ENCODE assay signal across 7 cellular contexts in the genomic region with DNA sequence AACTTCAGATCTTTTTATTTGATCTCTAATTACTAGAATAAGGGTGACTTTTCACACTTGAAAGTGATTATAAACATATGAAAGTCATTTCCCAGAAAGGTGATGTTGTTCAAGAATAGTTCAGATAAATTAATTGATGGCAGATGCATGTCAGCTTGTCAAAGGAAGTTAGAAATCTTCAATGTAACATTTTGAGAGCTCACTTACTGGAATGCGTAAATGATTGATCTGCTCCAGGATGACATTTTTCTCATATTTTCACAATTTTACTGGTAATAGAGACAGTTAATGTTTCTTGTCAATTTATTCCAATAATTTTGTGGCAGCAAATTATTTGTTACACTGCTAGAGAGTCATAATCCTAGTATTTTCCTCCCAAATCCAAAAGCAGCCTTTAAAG.
"Had no signal": no experiment of that assay in that cellular context is flagged by ENCODE, and none has a peak within 500 bp of the region (broad histone marks: within the 10 kb centered on the region; RNA-seq: fewer than 3 reads in every experiment).

No MANE protein-coding gene starts in this region.

- FAIRE-seq: HepG2, HTR-8/SVneo, K562 had no signal

- DNase-seq: IMR-90, KBM-7, KG1 had no signal

- H3K27ac ChIP-seq: HL-60 had no signal

- H3K4me3 ChIP-seq: K562 had no signal

- ATAC-seq: HepG2, K562 had no signal
